Comparison of ENCODE assay signal across 18 cellular contexts in genomic region chr13:109698779-109699178, GRCh38.
DNase-seq lines count a peak whose midpoint lies in the region; ATAC-seq, FAIRE-seq and TF ChIP-seq lines count a peak whose summit lies in the region.
"Had no signal": no experiment of that assay in that cellular context is flagged by ENCODE, and none has a peak within 500 bp of the region (broad histone marks: within the 10 kb centered on the region; RNA-seq: fewer than 3 reads in every experiment).

No MANE protein-coding gene starts in this region.

- intact Hi-C loops in Calu3 (cut with micrococcal nuclease; ENCODE audit: unreplicated experiment): no loop called here

- no peak for TF ChIP-seq CTCF in bronchial epithelial cell (IDR thresholded peaks at IDR 0.05; ENCODE audit: insufficient read depth, low read length, severe bottlenecking)
- no peak for TF ChIP-seq CTCF in Calu3 (IDR thresholded peaks at IDR 0.05; ENCODE audit: unreplicated experiment)

- no peak overlapping the region for H3K4me3 ChIP-seq in bronchial epithelial cell (ENCODE audit: low read depth, low read length)
- H3K4me3 ChIP-seq: ascending aorta, lower lobe of right lung, thoracic aorta had no signal

- H3K4me1 Mint-ChIP-seq in Calu3 (ENCODE audit: low read depth, unreplicated experiment): peaks cover 7% of the 10 kb centered on the region
- H3K4me1 Mint-ChIP-seq: activated CD4-positive, alpha-beta T cell treated with anti-CD3 and anti-CD28 coated beads, Interleukin-2, amount 10 ng/mL, durations not matched to agents 24 days and 14 days had no signal

- no peaks in the 10 kb centered on the region for H3K36me3 ChIP-seq in bronchial epithelial cell (ENCODE audit: control insufficient read depth, insufficient read depth, low read length)
- H3K36me3 ChIP-seq: ascending aorta, lower lobe of right lung, thoracic aorta had no signal

- H3K36me3 Mint-ChIP-seq in Calu3 (ENCODE audit: insufficient read depth, unreplicated experiment): no peaks in the 10 kb centered on the region

- no peak for FAIRE-seq in bronchial epithelial cell (lab: Jason Lieb, UNC)
- FAIRE-seq: GM19239, H1 had no signal

- ATAC-seq in GM21576 (IDR thresholded peaks at IDR 0.05; ENCODE audit: unreplicated experiment): no peak
- no peak for ATAC-seq in GM18907 (IDR thresholded peaks at IDR 0.05; ENCODE audit: unreplicated experiment)
- ATAC-seq: lower lobe of right lung had no signal

- CTCF ChIA-PET in Calu3 (lab: Charles Lee): no interaction called here

- no peaks in the 10 kb centered on the region for H3K27me3 Mint-ChIP-seq in Calu3 (ENCODE audit: unreplicated experiment)

- H3K27me3 ChIP-seq in bronchial epithelial cell (ENCODE audit: control insufficient read depth, insufficient read depth, low read length): no peaks in the 10 kb centered on the region
- H3K27me3 ChIP-seq: ascending aorta had no signal

- BruUV-seq in Calu3 (replicated peaks; lab: Mats Ljungman, UMichigan): no TSS peak

- no peaks in the 10 kb centered on the region for H3K9me3 Mint-ChIP-seq in Calu3 (ENCODE audit: low read depth, unreplicated experiment)
- H3K9me3 Mint-ChIP-seq: activated CD4-positive, alpha-beta T cell treated with anti-CD3 and anti-CD28 coated beads, Interleukin-2, amount 10 ng/mL, durations not matched to agents 24 days and 14 days had no signal

- DNase-seq in GF-D8 (lab: John Stamatoyannopoulos, UW) (peak; percentile 28), NCI-H226 (peak; percentile 63), bronchial epithelial cell (ENCODE audit: low read depth) (peak; percentile 12), renal cortical epithelial cell (ENCODE audit: low read depth) (peak; percentile 46), iPS-NIHi7 (ENCODE audit: extremely low spot score) (no peak), Calu3 (no peak)
- DNase-seq: hypothalamus, lower lobe of right lung, NCI-H1930, T-helper 1 cell had no signal

- no peak overlapping the region for H3K27ac Mint-ChIP-seq in Calu3 (ENCODE audit: unreplicated experiment)
- H3K27ac Mint-ChIP-seq: activated CD4-positive, alpha-beta T cell treated with anti-CD3 and anti-CD28 coated beads, Interleukin-2, amount 10 ng/mL, durations not matched to agents 24 days and 14 days had no signal

- no peak overlapping the region for H3K4me3 Mint-ChIP-seq in Calu3 (ENCODE audit: low read depth, unreplicated experiment)
- H3K4me3 Mint-ChIP-seq: activated CD4-positive, alpha-beta T cell treated with anti-CD3 and anti-CD28 coated beads, Interleukin-2, amount 10 ng/mL, durations not matched to agents 24 days and 14 days; neural crest cell had no signal

Comparison
In these comparisons a context has a peak if more than half of its experiments do, and no peak if none do; other contexts are left out.
1. DNase-seq: peak in GF-D8 (single experiment), NCI-H226 (single experiment), bronchial epithelial cell (single experiment) and renal cortical epithelial cell (single experiment); none in iPS-NIHi7 (single experiment) and Calu3 (single experiment).